ENCODE assay signal across 24 cellular contexts in the genomic region with DNA sequence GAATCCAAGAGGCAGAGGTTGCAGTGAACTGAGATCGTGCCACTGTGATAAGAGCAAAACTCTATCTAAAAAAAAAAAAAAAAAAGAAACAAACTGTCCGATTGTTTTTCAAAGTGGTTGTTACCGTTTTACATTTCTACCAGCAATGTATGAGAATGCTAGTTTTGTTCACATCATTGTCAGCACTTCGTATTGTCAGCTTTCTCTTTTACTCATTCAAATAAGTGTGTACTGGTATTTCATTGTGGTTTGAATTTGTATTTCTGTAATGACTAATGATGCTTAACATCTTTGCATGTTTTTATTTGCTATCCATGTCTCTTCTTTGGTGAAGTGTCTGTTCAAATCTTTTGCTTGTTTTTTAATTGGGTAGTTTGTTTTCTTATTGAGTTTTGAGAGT.
A peak's percentile ranks its signal among the peaks of the same experiment; 100 is the strongest.
DNase-seq lines count a peak whose midpoint lies in the region; ATAC-seq, FAIRE-seq and TF ChIP-seq lines count a peak whose summit lies in the region.
"Had no signal": no experiment of that assay in that cellular context is flagged by ENCODE, and none has a peak within 500 bp of the region (broad histone marks: within the 10 kb centered on the region; RNA-seq: fewer than 3 reads in every experiment).

No MANE protein-coding gene starts in this region.

- no peaks in the 10 kb centered on the region for H3K4me1 ChIP-seq in kidney (ENCODE audit: control insufficient read depth in 1 of 2, insufficient read depth in 1 of 2, low read depth in 1 of 2, low read length in 2 of 2)
- H3K4me1 ChIP-seq: BE2C; BLaER1 treated with 17β-estradiol and CSF1 and Interleukin-3, amounts not matched to agents 10 nM and 100 nM had no signal

- no peak overlapping the region for H3K27ac ChIP-seq in kidney (ENCODE audit: low read depth in 2 of 2, low read length in 2 of 2)
- H3K27ac ChIP-seq: 22Rv1; BLaER1 treated with 17β-estradiol and CSF1 and Interleukin-3, amounts not matched to agents 10 nM and 100 nM had no signal

- H3K4me3 ChIP-seq in kidney (ENCODE audit: low read length in 2 of 2) = no peak overlapping the region
- H3K4me3 ChIP-seq: BLaER1 treated with 17β-estradiol and CSF1 and Interleukin-3, amounts not matched to agents 10 nM and 100 nM; GM12878 had no signal

- no peak overlapping the region for H3K4me3 Mint-ChIP-seq in activated CD4-positive, alpha-beta T cell treated with anti-CD3 and anti-CD28 coated beads for 36 hours
- no peak overlapping the region for H3K4me3 Mint-ChIP-seq in T-cell
- H3K4me3 Mint-ChIP-seq: CD14-positive monocyte; CD4-positive, alpha-beta T cell had no signal

- H3K9me3 ChIP-seq in kidney (ENCODE audit: control insufficient read depth in 1 of 2, low read length in 2 of 2) = no peaks in the 10 kb centered on the region
- H3K9me3 ChIP-seq: BE2C; BLaER1 treated with 17β-estradiol and CSF1 and Interleukin-3, amounts not matched to agents 10 nM and 100 nM had no signal

- no peak overlapping the region for H3K9ac ChIP-seq in kidney (ENCODE audit: low read length in 2 of 2)
- H3K9ac ChIP-seq: BLaER1 treated with 17β-estradiol and CSF1 and Interleukin-3, amounts not matched to agents 10 nM and 100 nM had no signal

- peak; percentile 66 for FAIRE-seq in GM12891 (lab: Jason Lieb, UNC)
- peak; percentile 59 for FAIRE-seq in kidney (lab: Jason Lieb, UNC)
- FAIRE-seq: A204.1, D721Med, GM12878 had no signal

- CTCF ChIA-PET in activated CD4-positive, alpha-beta T cell treated with anti-CD3 and anti-CD28 coated beads for 36 hours (lab: Charles Lee) = interaction anchor here (0.6 kb wide), 1 partner anchor 260 kb away, joined by 5 read pairs; no protein-coding TSS in a partner anchor
- CTCF ChIA-PET in T-cell (lab: Charles Lee) = no interaction called here

- TF ChIP-seq CTCF in kidney (IDR thresholded peaks at IDR 0.05; ENCODE audit: borderline replicate concordance, extremely low read depth, insufficient read depth) = no peak

- H3K27ac Mint-ChIP-seq in activated CD4-positive, alpha-beta T cell treated with anti-CD3 and anti-CD28 coated beads for 36 hours = no peak overlapping the region
- no peak overlapping the region for H3K27ac Mint-ChIP-seq in T-cell
- H3K27ac Mint-ChIP-seq: CD14-positive monocyte; CD4-positive, alpha-beta T cell had no signal

- DNase-seq in activated CD4-positive, alpha-beta T cell treated with anti-CD3 and anti-CD28 coated beads for 36 hours = no peak
- no peak for DNase-seq in activated CD4-positive, alpha-beta T cell treated with anti-CD3 and anti-CD28 coated beads, Interleukin-2, amount 50 U/mL, for 1 hour
- DNase-seq in GM12891 (ENCODE audit: insufficient read length, low spot score) (no peak), NCI-H526 treated with DMSO at 0.1 percent for 48 hours (lab: John Stamatoyannopoulos, UW) (peak; percentile 22), kidney (no peak), H4 (ENCODE audit: low spot score) (no peak), superior temporal gyrus (ENCODE audit: extremely low spot score) (no peak), T-cell (no peak)
- DNase-seq: BE2C; CD4-positive, alpha-beta T cell; CD8-positive, alpha-beta memory T cell; DMS 273 treated with DMSO at 0.1 percent for 48 hours; DMS79; EL; GDM1; GOT3; H7; HCEC 1CT had no signal

- no peaks in the 10 kb centered on the region for H3K27me3 Mint-ChIP-seq in activated CD4-positive, alpha-beta T cell treated with anti-CD3 and anti-CD28 coated beads for 36 hours
- H3K27me3 Mint-ChIP-seq in T-cell = peaks cover 0 to 9% of the 10 kb centered on the region in 2 donors
- H3K27me3 Mint-ChIP-seq: CD4-positive, alpha-beta T cell had no signal

- ATAC-seq in activated CD4-positive, alpha-beta T cell treated with anti-CD3 and anti-CD28 coated beads for 36 hours = peak; percentile 47
- ATAC-seq in T-cell (replicated peaks in 1 of 4) = no peak
- ATAC-seq: GM12878 had no signal

- no peaks in the 10 kb centered on the region for H3K36me3 ChIP-seq in kidney (ENCODE audit: control insufficient read depth in 1 of 2, insufficient read depth in 2 of 2, low read length in 2 of 2)
- H3K36me3 ChIP-seq: BE2C; BLaER1 treated with 17β-estradiol and CSF1 and Interleukin-3, amounts not matched to agents 10 nM and 100 nM had no signal

- peaks cover 11% of the 10 kb centered on the region for H3K4me1 Mint-ChIP-seq in activated CD4-positive, alpha-beta T cell treated with anti-CD3 and anti-CD28 coated beads for 36 hours
- peaks cover 0 to 9% (median 0%) of the 10 kb centered on the region in 3 donors for H3K4me1 Mint-ChIP-seq in T-cell
- H3K4me1 Mint-ChIP-seq: CD14-positive monocyte had no signal

- POLR2A ChIA-PET in activated CD4-positive, alpha-beta T cell treated with anti-CD3 and anti-CD28 coated beads for 36 hours (lab: Charles Lee) = no interaction called here
- POLR2A ChIA-PET in T-cell (lab: Charles Lee) = interaction anchor here in 1 of 2 donors (0.6 kb wide), 1 partner anchor 59 kb away, joined by 5 read pairs; no protein-coding TSS in a partner anchor

- H3K9me3 Mint-ChIP-seq in activated CD4-positive, alpha-beta T cell treated with anti-CD3 and anti-CD28 coated beads for 36 hours (ENCODE audit: low read depth) = no peaks in the 10 kb centered on the region
- no peaks in the 10 kb centered on the region for H3K9me3 Mint-ChIP-seq in T-cell
- H3K9me3 Mint-ChIP-seq: CD14-positive monocyte; CD4-positive, alpha-beta T cell; CD8-positive, alpha-beta memory T cell had no signal

- TF ChIP-seq POLR2A in GM12891 (IDR thresholded peaks at IDR 0.05; ENCODE audit: low read depth, low read length) = no peak

- intact Hi-C loops in activated CD4-positive, alpha-beta T cell treated with anti-CD3 and anti-CD28 coated beads for 36 hours (cut with DNase I, micrococcal nuclease) = no loop called here
- intact Hi-C loops in kidney (cut with DNase I) = no loop called here

- H3K36me3 Mint-ChIP-seq in activated CD4-positive, alpha-beta T cell treated with anti-CD3 and anti-CD28 coated beads for 36 hours (ENCODE audit: low read depth) = no peaks in the 10 kb centered on the region
- H3K36me3 Mint-ChIP-seq in T-cell = no peaks in the 10 kb centered on the region
- H3K36me3 Mint-ChIP-seq: CD14-positive monocyte; CD8-positive, alpha-beta memory T cell had no signal

TF ChIP-seq in GM12891, 5 proteins besides CTCF, POLR2A, EP300 and RAD21:
- TF ChIP-seq POLR2AphosphoS5 (IDR thresholded peaks at IDR 0.05; ENCODE audit: low read depth, low read length) (no peak), TAF1 (IDR thresholded peaks at IDR 0.05; ENCODE audit: low read depth, low read length) (no peak), POU2F2 (IDR thresholded peaks at IDR 0.05; ENCODE audit: low read depth, low read length) (no peak), SPI1 (IDR thresholded peaks at IDR 0.05; ENCODE audit: low read depth, low read length) (no peak), PAX5 (IDR thresholded peaks at IDR 0.05; ENCODE audit: insufficient read depth, low read length, severe bottlenecking) (no peak)
